In genomic region chr13:94559201-94559795, GRCh38 we compare ENCODE assay signal across 1 cellular context.
TF ChIP-seq lines count a peak whose summit lies in the region.

No MANE protein-coding gene starts in this region.

TF ChIP-seq in GM12878, 131 proteins besides CTCF, POLR2A, EP300 and RAD21:
- peak; percentile 52; the same call in 1 of the 2 replicates for TF ChIP-seq TCF7 (IDR thresholded peaks at IDR 0.05; ENCODE audit: borderline replicate concordance)
- TF ChIP-seq MEF2B (IDR thresholded peaks at IDR 0.05; ENCODE audit: partially characterized antibody, poor library complexity, severe bottlenecking): no peak
- TF ChIP-seq JUNB (IDR thresholded peaks at IDR 0.05): no peak
- TF ChIP-seq DPF2 (IDR thresholded peaks at IDR 0.05): no peak
- TF ChIP-seq RELA (IDR thresholded peaks at IDR 0.05; ENCODE audit: borderline replicate concordance, partially characterized antibody): no peak
